33 cellular contexts compared by ENCODE assay signal in the genomic region with DNA sequence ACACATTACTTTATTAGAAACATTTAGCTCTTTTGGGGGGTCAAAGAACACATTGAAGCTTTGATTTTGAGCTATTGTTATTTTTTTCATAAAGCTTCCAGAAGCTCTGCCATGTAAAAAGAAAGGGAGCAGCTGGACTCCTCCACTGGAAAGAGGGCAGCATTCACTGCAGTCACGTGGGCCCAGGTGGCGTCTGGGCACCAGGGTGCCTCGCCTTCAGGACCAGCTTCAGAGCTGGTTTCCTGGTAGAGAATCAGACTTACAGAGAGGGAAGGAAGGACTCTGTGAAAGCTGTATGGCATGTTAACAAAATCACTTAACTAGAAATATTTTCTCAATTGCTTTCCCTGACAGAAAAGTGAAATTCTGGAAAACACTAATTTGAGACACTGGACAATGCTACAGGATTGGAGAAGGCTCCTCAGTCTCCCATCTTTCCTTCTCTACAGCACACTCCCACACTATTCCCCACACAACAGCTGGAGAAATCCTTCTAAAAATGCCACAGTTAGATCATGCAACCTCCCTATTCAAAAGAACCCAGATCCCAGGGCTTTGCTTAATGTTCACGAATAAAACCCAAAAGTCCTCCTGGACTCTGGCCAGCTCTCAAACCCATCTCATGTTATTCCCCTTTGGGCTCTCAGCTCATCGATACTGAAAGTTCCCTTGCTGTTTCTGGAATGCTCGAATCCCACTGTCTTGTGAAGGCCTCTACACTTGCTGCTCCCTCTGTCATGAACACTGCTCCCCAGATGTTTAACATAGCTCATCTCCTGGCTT.
A peak's percentile ranks its signal among the peaks of the same experiment; 100 is the strongest.
DNase-seq lines count a peak whose midpoint lies in the region; ATAC-seq, FAIRE-seq and TF ChIP-seq lines count a peak whose summit lies in the region.
"Had no signal": no experiment of that assay in that cellular context is flagged by ENCODE, and none has a peak within 500 bp of the region (broad histone marks: within the 10 kb centered on the region; RNA-seq: fewer than 3 reads in every experiment).

No MANE protein-coding gene starts in this region.

- peak overlapping the region; percentile 33; the same call in 1 of the 2 replicates for H4K5ac ChIP-seq in IMR-90 (ENCODE audit: low read depth, low read length)

- no peak overlapping the region for H2AK9ac ChIP-seq in IMR-90 (replicated peaks; ENCODE audit: low read depth, low read length, poor library complexity)

- H3K9me3 Mint-ChIP-seq in astrocyte (ENCODE audit: unreplicated experiment) (peaks cover 4% of the 10 kb centered on the region), nephron (no peaks in the 10 kb centered on the region)
- H3K9me3 Mint-ChIP-seq: CD8-positive, alpha-beta memory T cell; central memory CD8-positive, alpha-beta T cell; WTC11 had no signal

- no peaks in the 10 kb centered on the region for H4K20me1 ChIP-seq in IMR-90 (ENCODE audit: insufficient read depth, low read length)
- no peaks in the 10 kb centered on the region for H4K20me1 ChIP-seq in astrocyte (ENCODE audit: insufficient read depth, low read length)

- DNase-seq in A549 (ENCODE audit: low read depth in 1 of 2, low spot score in 1 of 2) (no peak), IMR-90 (no peak), astrocyte (ENCODE audit: low read depth) (no peak), vagina (ENCODE audit: extremely low spot score in 2 of 2) (no peak), T-helper 9 cell (no peak)
- DNase-seq in activated effector memory CD4-positive, alpha-beta T cell treated with Interleukin-2 at 50 U/mL for 16 hours, result no peak
- DNase-seq: activated naive CD4-positive, alpha-beta T cell treated with Interleukin-2 at 50 U/mL for 16 hours; activated T-cell treated with anti-CD3 and anti-CD28 coated beads, Interleukin-2, amount 50 U/mL, for 48 hours; CD8-positive, alpha-beta memory T cell; foreskin fibroblast; heart left ventricle; islet precursor cell; Karpas-422; left ventricle myocardium inferior; naive thymus-derived CD4-positive, alpha-beta T cell; NCI-H1417 treated with DMSO at 0.1 percent for 48 hours; NCI-H2081; NCI-H345; NCI-H748 treated with DMSO at 0.1 percent for 48 hours; nucleus accumbens; SHP77 treated with DMSO at 0.1 percent for 48 hours; stimulated activated CD4-positive, alpha-beta T cell treated with anti-CD3 and anti-CD28 coated beads, Interleukin-4, amount 100 ng/mL, for 24 hours; substantia nigra; SW 1271 had no signal

- peak overlapping the region; percentile 35; the same call in 1 of the 2 replicates for H3K23ac ChIP-seq in IMR-90 (ENCODE audit: low read depth, low read length)

- H3K36me3 Mint-ChIP-seq in astrocyte (ENCODE audit: low read depth, unreplicated experiment) (no peaks in the 10 kb centered on the region), nephron (ENCODE audit: low read depth) (no peaks in the 10 kb centered on the region)
- H3K36me3 Mint-ChIP-seq: WTC11 had no signal

- no peak overlapping the region for H3K56ac ChIP-seq in IMR-90 (ENCODE audit: extremely low read depth, insufficient read depth, low read length)

- peak overlapping the region; percentile 14; the same call in 1 of the 2 replicates for H4K91ac ChIP-seq in IMR-90 (ENCODE audit: insufficient read depth, low read depth, low read length)

- peaks cover 37% of the 10 kb centered on the region for H3K4me1 Mint-ChIP-seq in astrocyte (ENCODE audit: low read depth, unreplicated experiment)
- H3K4me1 Mint-ChIP-seq in nephron, result peaks cover 25% of the 10 kb centered on the region
- H3K4me1 Mint-ChIP-seq: WTC11 had no signal

- peak overlapping the region; percentile 35 for H2AFZ ChIP-seq in IMR-90 (replicated peaks; ENCODE audit: low read length, poor library complexity)
- no peak overlapping the region for H2AFZ ChIP-seq in astrocyte (ENCODE audit: low read depth, low read length)

- 0 out of 2 replicates have a peak overlapping the region, but pooled peaks have one; percentile 21 for H3K14ac ChIP-seq in IMR-90 (replicated peaks; ENCODE audit: low read depth, low read length)

- H3K18ac ChIP-seq in IMR-90 (ENCODE audit: low read depth, low read length), result peak overlapping the region; percentile 42; the same call in 1 of the 2 replicates

- peak overlapping the region; percentile 59; the same call in 1 of the 2 replicates for H2BK120ac ChIP-seq in IMR-90 (ENCODE audit: low read depth, low read length)

- peak overlapping the region; percentile 28 for H3K27ac Mint-ChIP-seq in astrocyte (ENCODE audit: unreplicated experiment)
- peak overlapping the region in 2 of 3 experiments; percentile 1 to 9 for H3K27ac Mint-ChIP-seq in nephron
- H3K27ac Mint-ChIP-seq: WTC11 had no signal

- H3K4me1 ChIP-seq in A549 (peaks cover 20% of the 10 kb centered on the region; the same call in 2 of the 3 replicates), IMR-90 (ENCODE audit: control insufficient read depth, insufficient read depth, low read length) (peaks cover 11% of the 10 kb centered on the region), astrocyte (ENCODE audit: insufficient read depth, low read length) (peaks cover 17% of the 10 kb centered on the region), vagina (no peaks in the 10 kb centered on the region)
- H3K4me1 ChIP-seq: HAP-1, left ventricle myocardium inferior, prostate gland had no signal

- intact Hi-C loops in IMR-90 (cut with micrococcal nuclease), result no loop called here
- intact Hi-C loops in vagina (cut with DNase I), result no loop called here

- no peaks in the 10 kb centered on the region for H3K79me1 ChIP-seq in IMR-90 (ENCODE audit: low read depth in 1 of 2, low read length in 2 of 2)

- CTCF ChIA-PET in A549 (lab: Yijun Ruan, JAX), result interaction anchor here (0.6 to 1.0 kb wide), 2 partner anchors 17 to 22 kb away, joined by 3 read pairs; no protein-coding TSS in a partner anchor
- CTCF ChIA-PET in IMR-90 (lab: Yijun Ruan, JAX), result interaction anchor here (1.1 kb wide), 1 partner anchor 296 kb away, joined by 3 read pairs; no protein-coding TSS in a partner anchor

- H2BK15ac ChIP-seq in IMR-90 (ENCODE audit: low read depth, low read length), result peak overlapping the region; percentile 31

- H2BK5ac ChIP-seq in IMR-90 (ENCODE audit: low read depth, low read length, poor library complexity, severe bottlenecking), result peak overlapping the region; percentile 32

- H4K8ac ChIP-seq in IMR-90 (ENCODE audit: low read depth in 2 of 2, low read length in 2 of 2), result peak overlapping the region in 1 of 2 experiments; percentile 49; a peak in 2 of 4 replicates

- H3K4me3 ChIP-seq in A549 (no peak overlapping the region), IMR-90 (ENCODE audit: insufficient read depth, low read depth, low read length) (no peak overlapping the region), astrocyte (ENCODE audit: insufficient read depth, low read depth, low read length) (no peak overlapping the region), vagina (no peak overlapping the region)
- H3K4me3 ChIP-seq: HAP-1, heart left ventricle, left ventricle myocardium inferior, prostate gland had no signal

- TF ChIP-seq EP300 in A549 (IDR thresholded peaks at IDR 0.05), result no peak

- H3K79me2 ChIP-seq in astrocyte (ENCODE audit: insufficient read depth, low read length), result no peaks in the 10 kb centered on the region

- in situ Hi-C loops in IMR-90 (cut with MboI; ENCODE audit: low sequenced_read_pairs), result no loop called here

- ATAC-seq in A549 (no peak), IMR-90 (ENCODE audit: low read depth) (0 out of 2 replicates have a peak, but pooled peaks have one; percentile 13), HG02642 (IDR thresholded peaks at IDR 0.05; ENCODE audit: poor library complexity, unreplicated experiment) (no peak)
- ATAC-seq: heart left ventricle; naive thymus-derived CD4-positive, alpha-beta T cell; sciatic nerve; WTC11 had no signal

- no peak for TF ChIP-seq POLR2A in A549 (IDR thresholded peaks at IDR 0.05; ENCODE audit: low read length)
- TF ChIP-seq POLR2A in IMR-90 (IDR thresholded peaks at IDR 0.05; ENCODE audit: low read depth, low read length), result no peak
- TF ChIP-seq POLR2A in vagina (IDR thresholded peaks at IDR 0.05), result no peak

- H3K27me3 Mint-ChIP-seq in astrocyte (ENCODE audit: low read depth, unreplicated experiment) (no peaks in the 10 kb centered on the region), nephron (ENCODE audit: low read depth) (peaks cover 10% of the 10 kb centered on the region)
- H3K27me3 Mint-ChIP-seq: central memory CD8-positive, alpha-beta T cell had no signal

- dilution Hi-C loops in IMR-90 (cut with HindIII; ENCODE audit: low sequenced_read_pairs, unreplicated experiment), result no loop called here

- H3K36me3 ChIP-seq in IMR-90 (ENCODE audit: control insufficient read depth, insufficient read depth, low read length) (no peaks in the 10 kb centered on the region), astrocyte (ENCODE audit: insufficient read depth, low read length) (no peaks in the 10 kb centered on the region), vagina (no peaks in the 10 kb centered on the region)
- H3K36me3 ChIP-seq: HAP-1, heart left ventricle, left ventricle myocardium inferior, prostate gland had no signal

- peak overlapping the region; percentile 60 for H2AK5ac ChIP-seq in IMR-90 (ENCODE audit: low read depth, low read length)

- H3K4me2 ChIP-seq in A549 (no peak overlapping the region), IMR-90 (ENCODE audit: low read depth, low read length) (peak overlapping the region; percentile 25; the same call in 1 of the 2 replicates), astrocyte (ENCODE audit: low read length) (no peak overlapping the region)

- peak overlapping the region; percentile 65 for H3K4ac ChIP-seq in IMR-90 (ENCODE audit: low read depth, low read length)

- H3K27me3 ChIP-seq in IMR-90 (ENCODE audit: control insufficient read depth, insufficient read depth, low read length) (no peaks in the 10 kb centered on the region), astrocyte (ENCODE audit: insufficient read depth, low read length) (no peaks in the 10 kb centered on the region), vagina (no peaks in the 10 kb centered on the region)
- H3K27me3 ChIP-seq: heart left ventricle had no signal

- POLR2A ChIA-PET in A549 (lab: Yijun Ruan, JAX), result no interaction called here
- POLR2A ChIA-PET in IMR-90 (lab: Charles Lee; ENCODE audit: unreplicated experiment), result no interaction called here

- no TSS peak for BruUV-seq in IMR-90 (replicated peaks; lab: Mats Ljungman, UMichigan)

- H3K27ac ChIP-seq in A549 (peak overlapping the region; percentile 4 to 53; a peak in 2 of 6 replicates), IMR-90 (ENCODE audit: insufficient read depth, low read length) (no peak overlapping the region), astrocyte (ENCODE audit: low read depth, low read length) (no peak overlapping the region), vagina (no peak overlapping the region)
- H3K27ac ChIP-seq: heart left ventricle, left ventricle myocardium inferior, prostate gland had no signal

- no peak overlapping the region for H3K4me3 Mint-ChIP-seq in astrocyte (ENCODE audit: unreplicated experiment)
- no peak overlapping the region for H3K4me3 Mint-ChIP-seq in nephron
- H3K4me3 Mint-ChIP-seq: central memory CD8-positive, alpha-beta T cell; WTC11 had no signal

- peak overlapping the region; percentile 53; the same call in 1 of the 2 replicates for H2BK20ac ChIP-seq in IMR-90 (ENCODE audit: low read depth, low read length)

- TF ChIP-seq CTCF in A549 (IDR thresholded peaks at IDR 0.05) (no peak), IMR-90 (conservative IDR thresholded peaks at IDR 0.05; ENCODE audit: low read depth, low read length) (no peak), astrocyte (IDR thresholded peaks at IDR 0.05; ENCODE audit: insufficient read depth, low read depth, low read length) (no peak), nephron (IDR thresholded peaks at IDR 0.05; ENCODE audit: unreplicated experiment in 3 of 3) (no peak), vagina (IDR thresholded peaks at IDR 0.05) (no peak)

- H3K9me3 ChIP-seq in A549, result no peaks in the 10 kb centered on the region
- no peaks in the 10 kb centered on the region for H3K9me3 ChIP-seq in IMR-90 (ENCODE audit: control insufficient read depth, insufficient read depth, low read length)
- no peaks in the 10 kb centered on the region for H3K9me3 ChIP-seq in astrocyte (ENCODE audit: insufficient read depth, low read depth, low read length)
- H3K9me3 ChIP-seq in vagina, result no peaks in the 10 kb centered on the region
- H3K9me3 ChIP-seq: HAP-1, heart left ventricle, left ventricle myocardium inferior, prostate gland had no signal

- 75% methylated on average over 6 of the region's 6 CpGs for WGBS in A549 (ENCODE audit: missing lambda C conversion rate)
- WGBS in IMR-90 (ENCODE audit: extremely low coverage in 2 of 2, insufficient read length in 1 of 2), 2 experiments, result 78% methylated on average over 3 of the region's 6 CpGs; no CpG with 5 or more reads in 1 of the 2 experiments

- FAIRE-seq in A549 (lab: Jason Lieb, UNC) (no peak), astrocyte (lab: Jason Lieb, UNC) (no peak)
- FAIRE-seq: A204.1, RCC 7860 had no signal

- TF ChIP-seq RAD21 in A549 (conservative IDR thresholded peaks at IDR 0.05 in 1 of 2, IDR thresholded peaks at IDR 0.05 in 1 of 2) (no peak), IMR-90 (IDR thresholded peaks at IDR 0.05; ENCODE audit: low read length) (no peak)

- peaks cover 5% of the 10 kb centered on the region for H3K9me1 ChIP-seq in IMR-90 (ENCODE audit: insufficient read depth, low read length)

- H3K9ac ChIP-seq in IMR-90 (ENCODE audit: low read depth, low read length), result 0 out of 2 replicates have a peak overlapping the region, but pooled peaks have one; percentile 28
- H3K9ac ChIP-seq in astrocyte (ENCODE audit: low read length), result no peak overlapping the region

Comparison
In these comparisons a context has a peak if more than half of its experiments do, and no peak if none do; other contexts are left out.
1. H3K27ac ChIP-seq: peak in A549 (2 of 2); none in IMR-90 (single experiment), astrocyte (single experiment) and vagina (single experiment).